Comparison of ENCODE assay signal across 27 cellular contexts in the genomic region with DNA sequence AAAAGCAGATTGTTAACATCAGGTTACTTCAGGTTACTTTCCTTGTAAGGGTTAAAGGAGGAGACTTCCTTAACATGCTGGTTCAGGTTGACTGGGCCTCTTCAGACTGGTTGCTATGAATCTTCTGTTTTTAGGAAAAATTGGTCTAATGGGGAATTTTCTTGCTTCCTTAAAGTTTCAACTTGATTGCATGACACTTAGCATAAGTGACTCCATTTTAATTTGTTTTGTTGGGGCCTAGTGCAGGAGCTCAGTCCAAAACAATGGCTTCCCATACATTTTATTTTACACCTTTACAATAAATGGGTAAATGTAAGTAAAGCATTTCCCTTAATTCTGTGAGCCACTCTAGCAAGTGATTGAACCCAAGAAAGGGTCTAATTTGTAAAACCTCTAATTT.
"Had no signal": no experiment of that assay in that cellular context is flagged by ENCODE, and none has a peak within 500 bp of the region (broad histone marks: within the 10 kb centered on the region; RNA-seq: fewer than 3 reads in every experiment).

No MANE protein-coding gene starts in this region.

- H3K27me3 ChIP-seq: dorsolateral prefrontal cortex, esophagus squamous epithelium, gastrocnemius medialis, heart right ventricle, left lung had no signal

- H3K27ac Mint-ChIP-seq: naive thymus-derived CD4-positive, alpha-beta T cell had no signal

- H3K4me3 ChIP-seq: coronary artery, dorsolateral prefrontal cortex, esophagus squamous epithelium, gastrocnemius medialis, heart right ventricle, left lung, lower lobe of right lung had no signal

- FAIRE-seq: colon, endometrium, islet of Langerhans, keratinocyte had no signal

- ATAC-seq: esophagus mucosa; gastrocnemius medialis; heart right ventricle; left cardiac atrium; left lung; left ventricle myocardium superior; lower lobe of right lung; naive thymus-derived CD4-positive, alpha-beta T cell had no signal

- H3K36me3 ChIP-seq: esophagus squamous epithelium, gastrocnemius medialis, heart right ventricle, left lung, lower lobe of right lung had no signal

- H3K27me3 Mint-ChIP-seq: naive thymus-derived CD4-positive, alpha-beta T cell had no signal

- H3K27ac ChIP-seq: coronary artery, epithelial cell of prostate, esophagus squamous epithelium, gastrocnemius medialis, heart right ventricle, left lung, lower lobe of right lung had no signal

- H3K9me3 ChIP-seq: esophagus squamous epithelium, gastrocnemius medialis, heart right ventricle, left lung, lower lobe of right lung had no signal

- DNase-seq: dermis blood vessel endothelial cell; dorsolateral prefrontal cortex; effector CD4-positive, alpha-beta T cell; effector memory CD4-positive, alpha-beta T cell; erythroblast; esophagus squamous epithelium; foreskin fibroblast; foreskin melanocyte; gastrocnemius medialis; glutamatergic neuron; head of caudate nucleus; heart right ventricle; hippocampal formation; left cardiac atrium; left lung; left ventricle myocardium superior; lower lobe of right lung; mesenchymal stem cell; midbrain; naive thymus-derived CD4-positive, alpha-beta T cell had no signal

- H3K4me3 Mint-ChIP-seq: naive thymus-derived CD4-positive, alpha-beta T cell had no signal
